Comparison of ENCODE assay signal across 8 cellular contexts in genomic region chr2:226836548-226836885, GRCh38. TPM values are rescaled to one million over a fixed set of nuclear protein-coding genes. Genes with fewer than 3 reads are reported as not detected.
DNase-seq lines count a peak whose midpoint lies in the region; ATAC-seq, FAIRE-seq and TF ChIP-seq lines count a peak whose summit lies in the region.

No MANE protein-coding gene starts in this region.

- DNase-seq in activated naive CD4-positive, alpha-beta T cell treated with anti-CD3 and anti-CD28 coated beads, Interleukin-2, amount 10 ng/mL, durations not matched to agents 7 days and 5 days: no peak
- no peak for DNase-seq in activated naive CD4-positive, alpha-beta T cell treated with anti-CD3 and anti-CD28 coated beads, Interleukin-2, amount 50 U/mL, for 16 hours
- DNase-seq in brain microvascular endothelial cell: no peak
- no peak for DNase-seq in mesothelial cell of epicardium (ENCODE audit: low spot score in 2 of 2, unreplicated experiment in 2 of 2)
- no peak for DNase-seq in NCI-H146 treated with DMSO at 0.1 percent for 48 hours (lab: John Stamatoyannopoulos, UW; ENCODE audit: unreplicated experiment)
- DNase-seq in GM12892 (ENCODE audit: insufficient read length): no peak
- DNase-seq in activated CD4-positive, alpha-beta T cell treated with anti-CD3 and anti-CD28 coated beads, Interleukin-2, amount 50 U/mL, for 1 hour: no peak

- no peak for TF ChIP-seq POLR2A in GM12892 (IDR thresholded peaks at IDR 0.05; ENCODE audit: low read depth, low read length)

- CTCF ChIA-PET in activated naive CD4-positive, alpha-beta T cell treated with anti-CD3 and anti-CD28 coated beads, Interleukin-2, amount 10 ng/mL, durations not matched to agents 7 days and 5 days (lab: Charles Lee): interaction anchor here (1.7 to 2.1 kb wide), 2 partner anchors 36 to 37 kb away, joined by 5 to 8 read pairs; partner anchors contain the start of gene IRS1

- H3K27me3 ChIP-seq in brain microvascular endothelial cell (replicated peaks): no peaks in the 10 kb centered on the region

- no peak for TF ChIP-seq CTCF in brain microvascular endothelial cell (IDR thresholded peaks at IDR 0.05; ENCODE audit: low read depth, low read length, missing control alignments)
- no peak for TF ChIP-seq CTCF in mesothelial cell of epicardium (IDR thresholded peaks at IDR 0.05; ENCODE audit: unreplicated experiment)

- H3K9me3 Mint-ChIP-seq in activated naive CD4-positive, alpha-beta T cell treated with anti-CD3 and anti-CD28 coated beads, Interleukin-2, amount 10 ng/mL, durations not matched to agents 7 days and 5 days: no peaks in the 10 kb centered on the region
- no peaks in the 10 kb centered on the region for H3K9me3 Mint-ChIP-seq in mesothelial cell of epicardium

- H3K27ac Mint-ChIP-seq in activated naive CD4-positive, alpha-beta T cell treated with anti-CD3 and anti-CD28 coated beads, Interleukin-2, amount 10 ng/mL, durations not matched to agents 7 days and 5 days: peak overlapping the region; percentile 100
- H3K27ac Mint-ChIP-seq in mesothelial cell of epicardium: peak overlapping the region; percentile 99

- peak; percentile 3 for ATAC-seq in HG03460 (IDR thresholded peaks at IDR 0.05; ENCODE audit: unreplicated experiment)

- peaks cover 60% of the 10 kb centered on the region for H3K4me1 Mint-ChIP-seq in activated naive CD4-positive, alpha-beta T cell treated with anti-CD3 and anti-CD28 coated beads, Interleukin-2, amount 10 ng/mL, durations not matched to agents 7 days and 5 days
- H3K4me1 Mint-ChIP-seq in mesothelial cell of epicardium: peaks cover 23% of the 10 kb centered on the region

- H3K4me3 ChIP-seq in brain microvascular endothelial cell (ENCODE audit: low read depth, low read length): peak overlapping the region; percentile 68

- peak overlapping the region; percentile 88 for H3K4me3 Mint-ChIP-seq in activated naive CD4-positive, alpha-beta T cell treated with anti-CD3 and anti-CD28 coated beads, Interleukin-2, amount 10 ng/mL, durations not matched to agents 7 days and 5 days
- peak overlapping the region; percentile 87 for H3K4me3 Mint-ChIP-seq in mesothelial cell of epicardium

- H3K27me3 Mint-ChIP-seq in activated naive CD4-positive, alpha-beta T cell treated with anti-CD3 and anti-CD28 coated beads, Interleukin-2, amount 10 ng/mL, durations not matched to agents 7 days and 5 days: peaks cover 4% of the 10 kb centered on the region
- no peaks in the 10 kb centered on the region for H3K27me3 Mint-ChIP-seq in mesothelial cell of epicardium (ENCODE audit: low read depth)

- in situ Hi-C loops in brain microvascular endothelial cell (cut with HindIII; ENCODE audit: low pct_ligation_motif_present, low sequenced_read_pairs): no loop called here

- FAIRE-seq in GM12892 (lab: Jason Lieb, UNC): no peak

- H3K36me3 Mint-ChIP-seq in activated naive CD4-positive, alpha-beta T cell treated with anti-CD3 and anti-CD28 coated beads, Interleukin-2, amount 10 ng/mL, durations not matched to agents 7 days and 5 days: peaks cover 45% of the 10 kb centered on the region
- H3K36me3 Mint-ChIP-seq in mesothelial cell of epicardium: peaks cover 9% of the 10 kb centered on the region

- H3K27ac ChIP-seq in brain microvascular endothelial cell: peak overlapping the region; percentile 96

- H3K36me3 ChIP-seq in brain microvascular endothelial cell (replicated peaks): no peaks in the 10 kb centered on the region

RNA-seq across cellular contexts. Expression of gene RHBDD1, which starts 0.7 kb away (rescaled TPM):
- total RNA-seq in mesothelial cell of epicardium: 33.1 to 42.2 TPM (median 40.9 TPM) in 3 replicates
- 12.9 TPM for polyA plus RNA-seq in GM12892 (2012; ENCODE audit: missing spikeins)

RNA-seq across cellular contexts. Expression of gene IRS1, which starts 36.9 kb away (rescaled TPM):
- 57.9 to 66.2 TPM (median 64.2 TPM) in 3 replicates for total RNA-seq in mesothelial cell of epicardium
- 0.04 TPM for polyA plus RNA-seq in GM12892 (2012; ENCODE audit: missing spikeins)
